Comparison of ENCODE assay signal across 22 cellular contexts in the genomic region with DNA sequence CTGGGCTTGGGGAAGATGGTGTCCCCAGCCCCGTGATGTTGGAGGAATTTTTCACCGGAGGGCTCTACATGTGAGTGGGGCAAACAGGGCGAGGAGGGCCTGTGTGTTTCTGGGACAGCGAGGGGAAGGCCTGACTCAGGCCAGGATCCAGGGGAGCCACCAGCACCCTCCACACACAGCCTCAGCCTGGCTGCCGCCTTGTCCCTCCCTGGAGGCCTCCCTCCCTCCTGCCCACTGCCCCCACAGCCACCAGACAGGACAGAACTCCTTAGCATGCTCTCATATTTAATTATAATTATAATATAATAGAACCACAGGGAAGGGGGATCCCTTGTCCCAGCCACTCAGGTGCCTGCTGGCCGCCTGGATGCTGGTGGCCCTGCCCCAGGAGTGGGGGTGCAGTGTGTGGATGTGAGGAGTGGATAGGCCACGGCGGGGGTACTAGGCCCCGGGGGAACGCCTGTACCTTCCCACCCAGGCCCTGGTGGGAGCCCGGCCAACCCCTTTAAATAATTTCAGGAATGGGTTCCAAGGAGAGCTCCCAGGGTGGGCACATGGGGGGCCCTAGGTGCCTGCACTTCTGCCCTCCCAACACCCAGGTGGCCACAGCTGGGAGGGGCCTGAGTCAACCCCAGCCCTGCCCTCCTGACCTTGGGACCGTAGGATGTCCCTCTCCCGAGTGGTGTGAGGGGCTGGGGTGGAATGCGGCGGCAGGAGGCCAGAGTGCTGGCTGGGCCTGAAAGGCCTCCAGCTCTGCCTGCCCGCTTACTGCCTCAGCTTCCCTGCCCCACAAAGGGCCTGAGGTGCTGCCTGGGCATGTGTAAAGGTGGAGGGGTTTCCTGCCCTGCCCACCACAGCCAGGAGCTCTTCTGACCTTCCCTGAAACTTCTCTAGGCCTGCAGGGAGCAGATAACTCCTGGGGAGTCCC. TPM values are rescaled to one million over a fixed set of nuclear protein-coding genes. Genes with fewer than 3 reads are reported as not detected.
DNase-seq lines count a peak whose midpoint lies in the region; ATAC-seq and TF ChIP-seq lines count a peak whose summit lies in the region.
"Had no signal": no experiment of that assay in that cellular context is flagged by ENCODE, and none has a peak within 500 bp of the region (broad histone marks: within the 10 kb centered on the region; RNA-seq: fewer than 3 reads in every experiment).

No MANE protein-coding gene starts in this region.

- no peak for DNase-seq in activated naive CD4-positive, alpha-beta T cell treated with anti-CD3 and anti-CD28 coated beads for 36 hours
- DNase-seq in activated naive CD4-positive, alpha-beta T cell treated with anti-CD3 and anti-CD28 coated beads, Interleukin-2, amount 50 U/mL, for 16 hours: no peak
- DNase-seq in endodermal cell: peak; percentile 53
- no peak for DNase-seq in NCI-H187 treated with DMSO at 0.1 percent for 48 hours (lab: John Stamatoyannopoulos, UW)
- DNase-seq: DMS79 treated with DMSO at 0.1 percent for 48 hours, hypothalamus, KG1, kidney glomerular epithelial cell, MV-4-11, NCI-H2029, T-helper 2 cell, tibial artery had no signal

- no peaks in the 10 kb centered on the region for H3K9me3 ChIP-seq in endodermal cell (ENCODE audit: control insufficient read depth, low read length)
- no peaks in the 10 kb centered on the region for H3K9me3 ChIP-seq in gastroesophageal sphincter
- H3K9me3 ChIP-seq: spleen, tibial artery had no signal

- CTCF ChIA-PET in activated naive CD4-positive, alpha-beta T cell treated with anti-CD3 and anti-CD28 coated beads for 36 hours (lab: Charles Lee): interaction anchor here (0.7 kb wide), 1 partner anchor 62 kb away, joined by 3 read pairs; no protein-coding TSS in a partner anchor

- in situ Hi-C loops in GM18951 (cut with MboI; ENCODE audit: low sequenced_read_pairs, unreplicated experiment): no loop called here

- H3K36me3 ChIP-seq in endodermal cell (ENCODE audit: control insufficient read depth, insufficient read depth, low read length): no peaks in the 10 kb centered on the region
- no peaks in the 10 kb centered on the region for H3K36me3 ChIP-seq in gastroesophageal sphincter
- H3K36me3 ChIP-seq: tibial artery had no signal

- peaks cover 5% of the 10 kb centered on the region for H3K9me3 Mint-ChIP-seq in activated naive CD4-positive, alpha-beta T cell treated with anti-CD3 and anti-CD28 coated beads for 36 hours
- H3K9me3 Mint-ChIP-seq in endodermal cell: no peaks in the 10 kb centered on the region
- no peaks in the 10 kb centered on the region for H3K9me3 Mint-ChIP-seq in stimulated activated memory B cell treated with anti-CD40 and anti-IgM and Interleukin-4, amounts not matched to agents 10 μg/mL and 1 μg/mL and 100 μg/mL, for 72 hours
- H3K9me3 Mint-ChIP-seq: neural crest cell had no signal

- peaks cover 6% of the 10 kb centered on the region for H3K36me3 Mint-ChIP-seq in activated naive CD4-positive, alpha-beta T cell treated with anti-CD3 and anti-CD28 coated beads for 36 hours (ENCODE audit: low read depth)
- no peaks in the 10 kb centered on the region for H3K36me3 Mint-ChIP-seq in endodermal cell (ENCODE audit: low read depth)
- peaks cover 10% of the 10 kb centered on the region for H3K36me3 Mint-ChIP-seq in stimulated activated memory B cell treated with anti-CD40 and anti-IgM and Interleukin-4, amounts not matched to agents 10 μg/mL and 1 μg/mL and 100 μg/mL, for 72 hours

- TF ChIP-seq CTCF in endodermal cell (conservative IDR thresholded peaks at IDR 0.05): no peak
- TF ChIP-seq CTCF in gastroesophageal sphincter (IDR thresholded peaks at IDR 0.05): no peak

- no peak for TF ChIP-seq EP300 in gastroesophageal sphincter (IDR thresholded peaks at IDR 0.05)

- H3K4me1 ChIP-seq in endodermal cell (ENCODE audit: control insufficient read depth, insufficient read depth, low read length): no peaks in the 10 kb centered on the region
- peaks cover 0 to 12% (median 9%) of the 10 kb centered on the region in 3 donors for H3K4me1 ChIP-seq in gastroesophageal sphincter

- no peaks in the 10 kb centered on the region for H3K27me3 Mint-ChIP-seq in activated naive CD4-positive, alpha-beta T cell treated with anti-CD3 and anti-CD28 coated beads for 36 hours (ENCODE audit: low read depth)
- H3K27me3 Mint-ChIP-seq in endodermal cell (ENCODE audit: insufficient read depth): peaks cover 20% of the 10 kb centered on the region
- H3K27me3 Mint-ChIP-seq in stimulated activated memory B cell treated with anti-CD40 and anti-IgM and Interleukin-4, amounts not matched to agents 10 μg/mL and 1 μg/mL and 100 μg/mL, for 72 hours: no peaks in the 10 kb centered on the region
- H3K27me3 Mint-ChIP-seq: CD4-positive, alpha-beta memory T cell had no signal

- peak; percentile 20 for ATAC-seq in stimulated activated memory B cell treated with anti-CD40 and anti-IgM and Interleukin-4, amounts not matched to agents 10 μg/mL and 1 μg/mL and 100 μg/mL, for 72 hours
- ATAC-seq in GM18873 (IDR thresholded peaks at IDR 0.05; ENCODE audit: low FRiP score, unreplicated experiment) (no peak), gastroesophageal sphincter (no peak)

- WGBS in endodermal cell (ENCODE audit: insufficient coverage in 1 of 2, insufficient read length in 1 of 2), 2 experiments: 86 to 91% methylated on average over 7 to 15 of the region's 16 CpGs
- WGBS in gastroesophageal sphincter (ENCODE audit: low coverage in 1 of 2), 2 donors: 100% methylated on average over 1 of the region's 16 CpGs; no CpG with 5 or more reads in 1 of the 2 donors

- H3K4me1 Mint-ChIP-seq in activated naive CD4-positive, alpha-beta T cell treated with anti-CD3 and anti-CD28 coated beads for 36 hours (ENCODE audit: low read depth): peaks cover 18% of the 10 kb centered on the region
- no peaks in the 10 kb centered on the region for H3K4me1 Mint-ChIP-seq in endodermal cell
- peaks cover 17% of the 10 kb centered on the region for H3K4me1 Mint-ChIP-seq in stimulated activated memory B cell treated with anti-CD40 and anti-IgM and Interleukin-4, amounts not matched to agents 10 μg/mL and 1 μg/mL and 100 μg/mL, for 72 hours

- no peak overlapping the region for H3K9ac ChIP-seq in endodermal cell (ENCODE audit: extremely low read depth, low read length, poor library complexity, severe bottlenecking)

- H3K4me3 ChIP-seq in endodermal cell (ENCODE audit: low read length) (no peak overlapping the region), gastroesophageal sphincter (no peak overlapping the region)
- H3K4me3 ChIP-seq: spleen, tibial artery had no signal

- TF ChIP-seq POLR2A in GM18951 (IDR thresholded peaks at IDR 0.05; ENCODE audit: extremely low read depth, insufficient read depth, insufficient read length): peak; percentile 16
- no peak for TF ChIP-seq POLR2A in gastroesophageal sphincter (IDR thresholded peaks at IDR 0.05)

- H3K27me3 ChIP-seq in endodermal cell (ENCODE audit: control insufficient read depth, insufficient read depth, low read length, poor library complexity, severe bottlenecking) (peaks cover 8% of the 10 kb centered on the region), gastroesophageal sphincter (peaks cover 3% of the 10 kb centered on the region)

- peak overlapping the region; percentile 36 for H3K27ac Mint-ChIP-seq in activated naive CD4-positive, alpha-beta T cell treated with anti-CD3 and anti-CD28 coated beads for 36 hours
- H3K27ac Mint-ChIP-seq in endodermal cell: no peak overlapping the region
- no peak overlapping the region for H3K27ac Mint-ChIP-seq in stimulated activated memory B cell treated with anti-CD40 and anti-IgM and Interleukin-4, amounts not matched to agents 10 μg/mL and 1 μg/mL and 100 μg/mL, for 72 hours

- H3K4me3 Mint-ChIP-seq in activated naive CD4-positive, alpha-beta T cell treated with anti-CD3 and anti-CD28 coated beads for 36 hours: no peak overlapping the region
- no peak overlapping the region for H3K4me3 Mint-ChIP-seq in endodermal cell
- no peak overlapping the region for H3K4me3 Mint-ChIP-seq in stimulated activated memory B cell treated with anti-CD40 and anti-IgM and Interleukin-4, amounts not matched to agents 10 μg/mL and 1 μg/mL and 100 μg/mL, for 72 hours
- H3K4me3 Mint-ChIP-seq: CD4-positive, alpha-beta memory T cell; neural crest cell had no signal

- no peak overlapping the region for H3K27ac ChIP-seq in endodermal cell (ENCODE audit: low read depth, low read length)
- H3K27ac ChIP-seq in gastroesophageal sphincter: no peak overlapping the region
- H3K27ac ChIP-seq: spleen, tibial artery had no signal

- intact Hi-C loops in activated naive CD4-positive, alpha-beta T cell treated with anti-CD3 and anti-CD28 coated beads for 36 hours (cut with micrococcal nuclease): no loop called here

RNA-seq across cellular contexts. Expression of gene PDCD1, which starts 8.8 kb away (rescaled TPM):
- 1 to 10 TPM; 6.9 to 8.3 TPM for total RNA-seq in activated naive CD4-positive, alpha-beta T cell treated with anti-CD3 and anti-CD28 coated beads for 36 hours
- total RNA-seq in endodermal cell: under 1 TPM in 1 of 2 donors, not detected in 1; 0.20 TPM
- polyA plus RNA-seq in endodermal cell (2013, experiment 1 of 2): not detected
- not detected for polyA plus RNA-seq in endodermal cell (2013, experiment 2 of 2)
- under 1 TPM in 2 of 4 donors, not detected in 2; 0.19 to 0.54 TPM for total RNA-seq in gastroesophageal sphincter
- total RNA-seq: astrocyte, NCI-H460, neural crest cell had no signal
- polyA plus RNA-seq: AG04450 had no signal

RNA-seq across cellular contexts. Expression of gene RTP5, which starts 19.6 kb away (rescaled TPM):
- total RNA-seq in activated naive CD4-positive, alpha-beta T cell treated with anti-CD3 and anti-CD28 coated beads for 36 hours: not detected
- not detected for total RNA-seq in endodermal cell
- polyA plus RNA-seq in endodermal cell (2013, experiment 1 of 2): not detected
- polyA plus RNA-seq in endodermal cell (2013, experiment 2 of 2): not detected
- not detected for total RNA-seq in gastroesophageal sphincter
- total RNA-seq: astrocyte, NCI-H460, neural crest cell had no signal
- polyA plus RNA-seq: AG04450; CD4-positive, alpha-beta memory T cell had no signal

RNA-seq across cellular contexts. Expression of gene NEU4, which starts 40.9 kb away (rescaled TPM):
- total RNA-seq in activated naive CD4-positive, alpha-beta T cell treated with anti-CD3 and anti-CD28 coated beads for 36 hours: not detected
- total RNA-seq in endodermal cell (1 to 10 TPM; 1.2 TPM), gastroesophageal sphincter (1 to 10 TPM in 1 of 4 donors, under 1 TPM in 1, not detected in 2; 0.47 to 2.0 TPM)
- polyA plus RNA-seq in endodermal cell (2013, experiment 1 of 2): 0.36 TPM
- 0.70 TPM for polyA plus RNA-seq in endodermal cell (2013, experiment 2 of 2)
- polyA plus RNA-seq: AG04450 had no signal

Comparison
In these comparisons a context has a peak if more than half of its experiments do, and no peak if none do; other contexts are left out.
1. RNA of gene PDCD1, which starts 8.8 kb away (total RNA-seq): 6.9 to 8.3 TPM in activated naive CD4-positive, alpha-beta T cell treated with anti-CD3 and anti-CD28 coated beads for 36 hours; 0.20 TPM in endodermal cell and 0.19 to 0.54 TPM in gastroesophageal sphincter; every median in the first group is over 4 times any median in the second.